8 cellular contexts compared by ENCODE assay signal in genomic region chr7:149027055-149027454, GRCh38. TPM values are rescaled to one million over a fixed set of nuclear protein-coding genes. Genes with fewer than 3 reads are reported as not detected.
A peak's percentile ranks its signal among the peaks of the same experiment; 100 is the strongest.
DNase-seq lines count a peak whose midpoint lies in the region; ATAC-seq and TF ChIP-seq lines count a peak whose summit lies in the region.

No MANE protein-coding gene starts in this region.

- H3K9me3 ChIP-seq in testis = no peaks in the 10 kb centered on the region

- CTCF ChIA-PET in activated CD8-positive, alpha-beta T cell treated with anti-CD3 and anti-CD28 coated beads for 36 hours (lab: Charles Lee) = interaction anchor here (2.4 to 6.6 kb wide), 3 partner anchors 22 to 99 kb away, joined by 7 to 54 read pairs (median 18); partner anchors contain the start of gene ZNF425

- 38 to 41% methylated on average over 10 of the region's 10 CpGs for WGBS in testis, 2 donors

- peak overlapping the region; percentile 81 to 87 for H3K4me3 ChIP-seq in testis

- peak; percentile 65 for DNase-seq in activated CD4-positive, alpha-beta T cell treated with anti-CD3 and anti-CD28 coated beads, Interleukin-2, amount 10 ng/mL, durations not matched to agents 24 days and 14 days
- DNase-seq in activated CD4-positive, alpha-beta T cell treated with anti-CD3 and anti-CD28 coated beads for 1 hour = no peak
- DNase-seq in activated CD8-positive, alpha-beta T cell treated with anti-CD3 and anti-CD28 coated beads for 36 hours = no peak
- DNase-seq in immature natural killer cell = no peak
- no peak for DNase-seq in testis
- no peak for DNase-seq in kidney glomerular epithelial cell (lab: John Stamatoyannopoulos, UW)

- no peak overlapping the region for H3K27ac ChIP-seq in testis

- peaks cover 18% of the 10 kb centered on the region for H3K36me3 Mint-ChIP-seq in activated CD4-positive, alpha-beta T cell treated with anti-CD3 and anti-CD28 coated beads, Interleukin-2, amount 10 ng/mL, durations not matched to agents 24 days and 14 days (ENCODE audit: low read depth)
- H3K36me3 Mint-ChIP-seq in activated CD8-positive, alpha-beta T cell treated with anti-CD3 and anti-CD28 coated beads for 36 hours (ENCODE audit: low read depth) = peaks cover 20% of the 10 kb centered on the region
- peaks cover 0 to 3% (median 0%) of the 10 kb centered on the region in 3 donors for H3K36me3 Mint-ChIP-seq in immature natural killer cell

- H3K4me1 Mint-ChIP-seq in activated CD4-positive, alpha-beta T cell treated with anti-CD3 and anti-CD28 coated beads, Interleukin-2, amount 10 ng/mL, durations not matched to agents 24 days and 14 days = peaks cover 40% of the 10 kb centered on the region
- peaks cover 38% of the 10 kb centered on the region for H3K4me1 Mint-ChIP-seq in activated CD8-positive, alpha-beta T cell treated with anti-CD3 and anti-CD28 coated beads for 36 hours (ENCODE audit: low read depth)
- peaks cover 39 to 67% of the 10 kb centered on the region in 2 donors for H3K4me1 Mint-ChIP-seq in immature natural killer cell

- POLR2A ChIA-PET in activated CD8-positive, alpha-beta T cell treated with anti-CD3 and anti-CD28 coated beads for 36 hours (lab: Charles Lee) = interaction anchor here (0.6 to 2.8 kb wide), 11 partner anchors 10 to 126 kb away, joined by 3 to 11 read pairs (median 4); no protein-coding TSS in a partner anchor

- H3K4me3 Mint-ChIP-seq in activated CD4-positive, alpha-beta T cell treated with anti-CD3 and anti-CD28 coated beads, Interleukin-2, amount 10 ng/mL, durations not matched to agents 24 days and 14 days = peak overlapping the region; percentile 99
- H3K4me3 Mint-ChIP-seq in activated CD8-positive, alpha-beta T cell treated with anti-CD3 and anti-CD28 coated beads for 36 hours = peak overlapping the region; percentile 93
- H3K4me3 Mint-ChIP-seq in immature natural killer cell = peak overlapping the region; percentile 86 to 92 (median 89)

- no peak for TF ChIP-seq POLR2A in testis (IDR thresholded peaks at IDR 0.05)

- no peaks in the 10 kb centered on the region for H3K9me3 Mint-ChIP-seq in activated CD4-positive, alpha-beta T cell treated with anti-CD3 and anti-CD28 coated beads, Interleukin-2, amount 10 ng/mL, durations not matched to agents 24 days and 14 days
- H3K9me3 Mint-ChIP-seq in activated CD8-positive, alpha-beta T cell treated with anti-CD3 and anti-CD28 coated beads for 36 hours = no peaks in the 10 kb centered on the region
- H3K9me3 Mint-ChIP-seq in immature natural killer cell = no peaks in the 10 kb centered on the region

- H3K27me3 ChIP-seq in testis = no peaks in the 10 kb centered on the region

- intact Hi-C loops in activated CD4-positive, alpha-beta T cell treated with anti-CD3 and anti-CD28 coated beads, Interleukin-2, amount 10 ng/mL, durations not matched to agents 24 days and 14 days (cut with micrococcal nuclease) = loop anchor here (5.0 kb wide), 3 partner anchors 170 to 470 kb away; partner anchors contain the start of genes ZNF282, ZNF746 and ZNF783
- intact Hi-C loops in activated CD8-positive, alpha-beta T cell treated with anti-CD3 and anti-CD28 coated beads for 36 hours (cut with micrococcal nuclease) = loop anchor here (5.0 kb wide), 2 partner anchors 40 to 65 kb away; partner anchors contain the start of gene ZNF786
- intact Hi-C loops in testis (cut with DNase I; ENCODE audit: low total_unique reads) = no loop called here

- no peaks in the 10 kb centered on the region for H3K36me3 ChIP-seq in testis (ENCODE audit: low read depth, missing control alignments)

- TF ChIP-seq CTCF in activated CD8-positive, alpha-beta T cell treated with anti-CD3 and anti-CD28 coated beads for 36 hours (IDR thresholded peaks at IDR 0.05) = no peak
- TF ChIP-seq CTCF in testis (IDR thresholded peaks at IDR 0.05) = no peak

- H3K4me1 ChIP-seq in testis = peaks cover 5% of the 10 kb centered on the region

- H3K27ac Mint-ChIP-seq in activated CD4-positive, alpha-beta T cell treated with anti-CD3 and anti-CD28 coated beads, Interleukin-2, amount 10 ng/mL, durations not matched to agents 24 days and 14 days = peak overlapping the region; percentile 95
- H3K27ac Mint-ChIP-seq in activated CD8-positive, alpha-beta T cell treated with anti-CD3 and anti-CD28 coated beads for 36 hours = peak overlapping the region; percentile 93
- H3K27ac Mint-ChIP-seq in immature natural killer cell = peak overlapping the region; percentile 86 to 94 (median 90)

- ATAC-seq in activated CD8-positive, alpha-beta T cell treated with anti-CD3 and anti-CD28 coated beads for 36 hours = no peak
- ATAC-seq in GM18909 (IDR thresholded peaks at IDR 0.05; ENCODE audit: poor library complexity, unreplicated experiment) (no peak), HG03025 (IDR thresholded peaks at IDR 0.05; ENCODE audit: low FRiP score, unreplicated experiment) (no peak)

- peaks cover 6% of the 10 kb centered on the region for H3K27me3 Mint-ChIP-seq in activated CD4-positive, alpha-beta T cell treated with anti-CD3 and anti-CD28 coated beads, Interleukin-2, amount 10 ng/mL, durations not matched to agents 24 days and 14 days
- no peaks in the 10 kb centered on the region for H3K27me3 Mint-ChIP-seq in activated CD8-positive, alpha-beta T cell treated with anti-CD3 and anti-CD28 coated beads for 36 hours
- H3K27me3 Mint-ChIP-seq in immature natural killer cell (ENCODE audit: low read depth in 3 of 3) = peaks cover 4 to 9% (median 7%) of the 10 kb centered on the region in 3 donors

RNA-seq across cellular contexts. Expression of gene PDIA4, which starts 1.2 kb away (rescaled TPM):
- 137 and 138 TPM in 2 replicates for total RNA-seq in activated CD4-positive, alpha-beta T cell treated with anti-CD3 and anti-CD28 coated beads, Interleukin-2, amount 10 ng/mL, durations not matched to agents 24 days and 14 days
- 10 to 100 TPM; 72.6 to 75.7 TPM for total RNA-seq in activated CD8-positive, alpha-beta T cell treated with anti-CD3 and anti-CD28 coated beads for 36 hours
- polyA plus RNA-seq in immature natural killer cell (100 to 1,000 TPM in 2 of 3 donors, 10 to 100 TPM in 1; 84.4 to 160 (median 125) TPM), testis (ENCODE audit: insufficient read depth, low read depth, low replicate concordance) (67.1 TPM)
- total RNA-seq in testis = 10 to 100 TPM; 59.3 to 86.5 TPM
